ENCODE assay signal across 2 cellular contexts in the genomic region with DNA sequence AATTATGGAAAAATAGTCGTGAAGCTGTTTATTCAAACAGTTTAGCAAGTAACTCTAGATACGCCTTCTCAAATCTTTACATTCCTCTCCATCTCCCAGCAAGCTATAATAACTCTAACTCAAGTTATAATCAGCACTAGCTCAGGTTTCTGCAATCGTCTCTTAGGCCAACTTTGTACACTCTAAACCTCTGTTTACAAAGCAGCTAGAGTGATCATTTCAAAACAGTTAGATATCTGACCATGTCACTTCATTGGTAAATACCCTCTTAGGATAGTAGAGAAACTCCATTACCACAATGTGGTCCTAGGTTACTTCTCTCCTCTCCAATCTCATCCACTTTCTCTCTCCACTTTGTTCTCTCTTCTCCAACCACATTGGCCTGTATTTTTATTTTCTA.
TF ChIP-seq lines count a peak whose summit lies in the region.

No MANE protein-coding gene starts in this region.

TF ChIP-seq in A549, 52 proteins besides CTCF, POLR2A, EP300 and RAD21:
- TF ChIP-seq FOSL2 (IDR thresholded peaks at IDR 0.05) (no peak), FOSL2 (CRISPR knock-in tag; IDR thresholded peaks at IDR 0.05) (no peak), RCOR1 (IDR thresholded peaks at IDR 0.05; ENCODE audit: low read depth, low read length) (no peak), EHF (CRISPR knock-in tag; IDR thresholded peaks at IDR 0.05) (no peak), FOSB (CRISPR knock-in tag; IDR thresholded peaks at IDR 0.05) (no peak)
- TF ChIP-seq, protein P1, sequence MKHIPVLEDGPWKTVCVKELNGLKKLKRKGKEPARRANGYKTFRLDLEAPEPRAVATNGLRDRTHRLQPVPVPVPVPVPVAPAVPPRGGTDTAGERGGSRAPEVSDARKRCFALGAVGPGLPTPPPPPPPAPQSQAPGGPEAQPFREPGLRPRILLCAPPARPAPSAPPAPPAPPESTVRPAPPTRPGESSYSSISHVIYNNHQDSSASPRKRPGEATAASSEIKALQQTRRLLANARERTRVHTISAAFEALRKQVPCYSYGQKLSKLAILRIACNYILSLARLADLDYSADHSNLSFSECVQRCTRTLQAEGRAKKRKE (CRISPR knock-in tag; IDR thresholded peaks at IDR 0.05; ENCODE audit: low read depth): no peak
TF ChIP-seq in A549: peak in this region for 0.

TF ChIP-seq in HepG2, 621 proteins besides CTCF, POLR2A, EP300 and RAD21:
- TF ChIP-seq GATAD2A (CRISPR knock-in tag; IDR thresholded peaks at IDR 0.05): 0 out of 2 replicates have a peak, but pooled peaks have one; percentile 27
- no peak for TF ChIP-seq ZNF160 (CRISPR knock-in tag; IDR thresholded peaks at IDR 0.05)
- no peak for TF ChIP-seq FOXA1 (IDR thresholded peaks at IDR 0.05)
- TF ChIP-seq FOXA1 (CRISPR knock-in tag; IDR thresholded peaks at IDR 0.05): 0 out of 2 replicates have a peak, but pooled peaks have one; percentile 34
- TF ChIP-seq FOXA3 (CRISPR knock-in tag; IDR thresholded peaks at IDR 0.05): peak; percentile 65; the same call in 1 of the 2 replicates
